Comparison of ENCODE assay signal across 8 cellular contexts in genomic region chr1:18956189-18957135, GRCh38. TPM values are rescaled to one million over a fixed set of nuclear protein-coding genes. Genes with fewer than 3 reads are reported as not detected.
DNase-seq lines count a peak whose midpoint lies in the region; ATAC-seq and TF ChIP-seq lines count a peak whose summit lies in the region.

TSS of gene IFFO2 (minus strand) at chr1:18956676. CDS start at chr1:18956332, 344 bp downstream.

- peaks cover 24% of the 10 kb centered on the region for H3K36me3 ChIP-seq in RWPE2 (ENCODE audit: low read depth)

- peaks cover 19% of the 10 kb centered on the region for H3K4me1 ChIP-seq in RWPE2 (ENCODE audit: insufficient read depth, poor library complexity, severe bottlenecking)

- H3K4me1 Mint-ChIP-seq in natural killer cell treated with Interleukin-12 subunit alpha and Interleukin-12 subunit beta and Interleukin-15 and Interleukin-18, amount 100 ng/mL, for 72 hours (ENCODE audit: low read depth in 2 of 2) = peaks cover 45 to 50% of the 10 kb centered on the region in 2 donors

- ATAC-seq in GM21717 (IDR thresholded peaks at IDR 0.05; ENCODE audit: unreplicated experiment) (peak; percentile 45), RWPE2 (ENCODE audit: low read depth) (peak; percentile 70)
- peak; percentile 90 to 92 for ATAC-seq in natural killer cell treated with Interleukin-12 subunit alpha and Interleukin-12 subunit beta and Interleukin-15 and Interleukin-18, amount 100 ng/mL, for 72 hours

- DNase-seq in DMS79 treated with DMSO at 0.1 percent for 48 hours (lab: John Stamatoyannopoulos, UW) (peak; percentile 85), RWPE2 (ENCODE audit: low spot score) (peak; percentile 93), fibroblast of peridontal ligament (ENCODE audit: extremely low read depth) (peak; percentile 91)
- peak; percentile 78 for DNase-seq in Jurkat, Clone E6-1 (ENCODE audit: low read depth, low spot score)
- DNase-seq in activated T-helper 9 cell treated with anti-CD3 and anti-CD28 coated beads, Interleukin-2, amount 50 U/mL, for 16 hours (ENCODE audit: low read depth) = peak; percentile 98
- DNase-seq in natural killer cell treated with Interleukin-12 subunit alpha and Interleukin-12 subunit beta and Interleukin-15 and Interleukin-18, amount 100 ng/mL, for 72 hours (ENCODE audit: low spot score) = peak; percentile 97
- DNase-seq in stimulated activated naive CD4-positive, alpha-beta T cell (lab: John Stamatoyannopoulos, UW) = peak; percentile 92 to 98 (median 98)

- no peak for TF ChIP-seq CTCF in RWPE2 (IDR thresholded peaks at IDR 0.05; ENCODE audit: poor library complexity, severe bottlenecking)

- H3K9me3 Mint-ChIP-seq in natural killer cell treated with Interleukin-12 subunit alpha and Interleukin-12 subunit beta and Interleukin-15 and Interleukin-18, amount 100 ng/mL, for 72 hours = no peaks in the 10 kb centered on the region

- H3K36me3 Mint-ChIP-seq in natural killer cell treated with Interleukin-12 subunit alpha and Interleukin-12 subunit beta and Interleukin-15 and Interleukin-18, amount 100 ng/mL, for 72 hours = peaks cover 5% of the 10 kb centered on the region

- H3K4me3 ChIP-seq in Jurkat, Clone E6-1 (ENCODE audit: low read length) = peak within 1 kb of the TSS; percentile 58
- peak within 1 kb of the TSS; percentile 98 for H3K4me3 ChIP-seq in RWPE2 (ENCODE audit: severe bottlenecking)

- H3K27me3 ChIP-seq in RWPE2 (ENCODE audit: insufficient read depth, poor library complexity, severe bottlenecking) = no peaks in the 10 kb centered on the region

- peaks cover 0 to 7% of the 10 kb centered on the region in 2 donors for H3K27me3 Mint-ChIP-seq in natural killer cell treated with Interleukin-12 subunit alpha and Interleukin-12 subunit beta and Interleukin-15 and Interleukin-18, amount 100 ng/mL, for 72 hours

- H3K4me3 Mint-ChIP-seq in natural killer cell treated with Interleukin-12 subunit alpha and Interleukin-12 subunit beta and Interleukin-15 and Interleukin-18, amount 100 ng/mL, for 72 hours = peak within 1 kb of the TSS; percentile 92

- no peaks in the 10 kb centered on the region for H3K9me3 ChIP-seq in RWPE2 (ENCODE audit: severe bottlenecking)

- H3K27ac ChIP-seq in RWPE2 (ENCODE audit: poor library complexity, severe bottlenecking) = peak within 1 kb of the TSS; percentile 63

- peak within 1 kb of the TSS; percentile 37 to 42 for H3K27ac Mint-ChIP-seq in natural killer cell treated with Interleukin-12 subunit alpha and Interleukin-12 subunit beta and Interleukin-15 and Interleukin-18, amount 100 ng/mL, for 72 hours

RNA-seq across cellular contexts. Expression of gene IFFO2, which starts in this region (rescaled TPM):
- 3.5 TPM for polyA plus RNA-seq in Jurkat, Clone E6-1 (2012; ENCODE audit: insufficient read depth, insufficient read length)
- total RNA-seq in natural killer cell treated with Interleukin-12 subunit alpha and Interleukin-12 subunit beta and Interleukin-15 and Interleukin-18, amount 100 ng/mL, for 72 hours = 10 to 100 TPM; 23.5 to 44.2 TPM

Comparison
In these comparisons a context has a peak if more than half of its experiments do, and no peak if none do; other contexts are left out.
1. Peak in every context shown above with its lines: DNase-seq, ATAC-seq, H3K4me3 ChIP-seq and H3K27ac ChIP-seq.